Comparison of ENCODE assay signal across 25 cellular contexts in genomic region chr5:150479416-150479815, GRCh38. TPM values are rescaled to one million over a fixed set of nuclear protein-coding genes. Genes with fewer than 3 reads are reported as not detected.
DNase-seq lines count a peak whose midpoint lies in the region; ATAC-seq, FAIRE-seq and TF ChIP-seq lines count a peak whose summit lies in the region.
"Had no signal": no experiment of that assay in that cellular context is flagged by ENCODE, and none has a peak within 500 bp of the region (broad histone marks: within the 10 kb centered on the region; RNA-seq: fewer than 3 reads in every experiment).

No MANE protein-coding gene starts in this region.

- POLR2A ChIA-PET in K562 (lab: Yijun Ruan, JAX): no interaction called here

- H3K9ac ChIP-seq in NT2/D1 (ENCODE audit: insufficient read length, low read depth): peak overlapping the region; percentile 17
- H3K9ac ChIP-seq in K562 (ENCODE audit: insufficient read depth in 1 of 2, low read depth in 2 of 2, low read length in 2 of 2): no peak overlapping the region
- no peak overlapping the region for H3K9ac ChIP-seq in neuronal stem cell (ENCODE audit: low read depth, low read length, poor library complexity)

- no peak overlapping the region for H4K8ac ChIP-seq in neuronal stem cell (ENCODE audit: low read depth, low read length)

- H3K4me2 ChIP-seq in K562 (ENCODE audit: insufficient read depth, low read length) (no peak overlapping the region), neuronal stem cell (ENCODE audit: insufficient read depth, low read length, poor library complexity, severe bottlenecking) (no peak overlapping the region)

- H3K18ac ChIP-seq in neuronal stem cell (ENCODE audit: low read length): no peak overlapping the region

- peak overlapping the region; percentile 17 for H2BK15ac ChIP-seq in neuronal stem cell (ENCODE audit: low read length)

- H3K27me3 ChIP-seq in NT2/D1 (ENCODE audit: insufficient read depth, insufficient read length) (no peaks in the 10 kb centered on the region), K562 (ENCODE audit: control insufficient read depth in 2 of 2, insufficient read depth in 2 of 2, low read length in 2 of 2) (no peaks in the 10 kb centered on the region), neuronal stem cell (ENCODE audit: control insufficient read depth in 3 of 3, insufficient read depth in 3 of 3, low read depth in 1 of 3, low read length in 3 of 3) (no peaks in the 10 kb centered on the region)

- in situ Hi-C loops in K562 (cut with MboI): no loop called here

- H3K27ac ChIP-seq in K562 (ENCODE audit: extremely low read depth, low read depth, low read length): no peak overlapping the region
- H3K27ac ChIP-seq in neuronal stem cell (replicated peaks; ENCODE audit: low read length): no peak overlapping the region
- no peak overlapping the region for H3K27ac ChIP-seq in substantia nigra (ENCODE audit: low read depth, low read length, poor library complexity, severe bottlenecking)
- H3K27ac ChIP-seq: C4-2B, SK-N-MC had no signal

- TF ChIP-seq POLR2A in K562 (conservative IDR thresholded peaks at IDR 0.05): no peak

- TF ChIP-seq CTCF in K562 (IDR thresholded peaks at IDR 0.05 in 2 of 3, conservative IDR thresholded peaks at IDR 0.05 in 1 of 3; ENCODE audit: insufficient read depth in 2 of 3, low read depth in 1 of 3, low read length in 3 of 3): no peak

- H3K4me1 ChIP-seq in NT2/D1 (ENCODE audit: insufficient read depth, insufficient read length) (peaks cover 6% of the 10 kb centered on the region), K562 (replicated peaks in 1 of 2; ENCODE audit: control insufficient read depth in 2 of 2, insufficient read depth in 2 of 2, low read length in 2 of 2) (peaks cover 34 to 37% of the 10 kb centered on the region in 2 experiments), neuronal stem cell (ENCODE audit: control insufficient read depth in 2 of 2, insufficient read depth in 1 of 2, low read depth in 1 of 2, low read length in 2 of 2) (peaks cover 5 to 8% of the 10 kb centered on the region in 2 donors)

- CTCF ChIA-PET in K562 (lab: Yijun Ruan, JAX; ENCODE audit: low intra/inter-chr PET ratio): interaction anchor here (0.7 kb wide), 1 partner anchor 33 kb away, joined by 3 read pairs; no protein-coding TSS in a partner anchor

- no peak overlapping the region for H3K14ac ChIP-seq in neuronal stem cell (ENCODE audit: low read length)

- TF ChIP-seq RAD21 in K562 (CRISPR knock-in tag; conservative IDR thresholded peaks at IDR 0.05 in 1 of 2, IDR thresholded peaks at IDR 0.05 in 1 of 2): no peak

- no peaks in the 10 kb centered on the region for H3K79me2 ChIP-seq in K562 (ENCODE audit: control insufficient read depth, insufficient read depth, low read length)

- no peak overlapping the region for H2BK120ac ChIP-seq in neuronal stem cell (ENCODE audit: low read depth, low read length)

- H4K91ac ChIP-seq in neuronal stem cell (ENCODE audit: low read depth, low read length, poor library complexity): no peak overlapping the region

- H2BK12ac ChIP-seq in neuronal stem cell (ENCODE audit: low read length): no peak overlapping the region

- no peak for DNase-seq in NT2/D1 (ENCODE audit: low read depth, low spot score)
- DNase-seq in K562 (ENCODE audit: extremely low read depth in 1 of 4, low spot score in 3 of 4): no peak
- no peak for DNase-seq in neuronal stem cell (ENCODE audit: low spot score)
- DNase-seq in RPMI8226: no peak
- DNase-seq in substantia nigra (lab: John Stamatoyannopoulos, UW): no peak
- DNase-seq in head of caudate nucleus: no peak
- DNase-seq: CD8-positive, alpha-beta memory T cell; DMS 273 treated with DMSO at 0.1 percent for 48 hours; DMS79 treated with DMSO at 0.1 percent for 48 hours; GF-D8; KBM-7; MV-4-11; NCI-H1105; NCI-H1436 treated with DMSO at 0.1 percent for 48 hours; NCI-H1930; NCI-H446 treated with DMSO at 0.1 percent for 48 hours; NCI-H526; NCI-H82; SHP77 treated with DMSO at 0.1 percent for 48 hours; SW 1271 had no signal

- intact Hi-C loops in K562 (cut with micrococcal nuclease): no loop called here
- intact Hi-C loops in head of caudate nucleus (cut with DNase I): no loop called here

- no peak overlapping the region for H2AK5ac ChIP-seq in neuronal stem cell (ENCODE audit: low read depth, low read length)

- WGBS in K562 (ENCODE audit: insufficient coverage, low coverage, missing lambda C conversion rate): 51% methylated on average over 2 of the region's 2 CpGs
- no CpG with 5 or more reads among the region's 2 CpGs for WGBS in neuronal stem cell (ENCODE audit: extremely low coverage in 2 of 2, insufficient read length in 2 of 2, insufficient replicate concordance in 1 of 2), 2 donors

- H2AFZ ChIP-seq in K562 (ENCODE audit: low read depth, low read length): no peak overlapping the region
- no peak overlapping the region for H2AFZ ChIP-seq in neuronal stem cell (ENCODE audit: low read length)

- H3K79me1 ChIP-seq in neuronal stem cell (ENCODE audit: low read depth, low read length): no peaks in the 10 kb centered on the region

- ATAC-seq in K562: no peak
- ATAC-seq in HG02938 (IDR thresholded peaks at IDR 0.05; ENCODE audit: unreplicated experiment): no peak

- no peak overlapping the region for H3K23ac ChIP-seq in neuronal stem cell (ENCODE audit: low read depth, low read length, poor library complexity)

- H3K9me3 ChIP-seq in NT2/D1 (ENCODE audit: insufficient read depth, low read length) (no peaks in the 10 kb centered on the region), K562 (replicated peaks; ENCODE audit: control insufficient read depth, insufficient read depth, low read depth, low read length) (no peaks in the 10 kb centered on the region), neuronal stem cell (replicated peaks in 1 of 2; ENCODE audit: control insufficient read depth in 2 of 2, insufficient read depth in 1 of 2, low read depth in 1 of 2, low read length in 2 of 2) (no peaks in the 10 kb centered on the region)

- H3K4me3 ChIP-seq in NT2/D1 (ENCODE audit: insufficient read length, low read depth): no peak overlapping the region
- no peak overlapping the region for H3K4me3 ChIP-seq in K562
- no peak overlapping the region for H3K4me3 ChIP-seq in neuronal stem cell (ENCODE audit: low read length in 2 of 2)
- H3K4me3 ChIP-seq: SK-N-MC had no signal

- TF ChIP-seq EP300 in K562 (IDR thresholded peaks at IDR 0.05; ENCODE audit: low read length): no peak

- H3K36me3 ChIP-seq in NT2/D1 (ENCODE audit: insufficient read depth, insufficient read length, low read length): no peaks in the 10 kb centered on the region
- H3K36me3 ChIP-seq in K562 (ENCODE audit: control insufficient read depth, insufficient read depth, low read length): no peaks in the 10 kb centered on the region
- no peaks in the 10 kb centered on the region for H3K36me3 ChIP-seq in neuronal stem cell (replicated peaks in 1 of 2; ENCODE audit: control insufficient read depth in 2 of 2, insufficient read depth in 2 of 2, low read length in 2 of 2)

- H4K20me1 ChIP-seq in K562 (replicated peaks; ENCODE audit: control insufficient read depth, insufficient read depth, low read length): no peaks in the 10 kb centered on the region

- H2BK5ac ChIP-seq in neuronal stem cell (ENCODE audit: low read length): no peak overlapping the region

- BruUV-seq in K562 (replicated peaks; lab: Mats Ljungman, UMichigan): no TSS peak

- no peak overlapping the region for H3K4ac ChIP-seq in neuronal stem cell (ENCODE audit: low read length)

- no peak for FAIRE-seq in K562 (lab: Jason Lieb, UNC)
- FAIRE-seq: GM12892, H54 had no signal

- H3K9me1 ChIP-seq in K562 (ENCODE audit: control insufficient read depth, insufficient read depth, low read length): no peaks in the 10 kb centered on the region

RNA-seq across cellular contexts. Expression of gene NDST1, which starts 28.5 kb away (rescaled TPM):
- total RNA-seq in K562 (2011; cell fraction: chromatin; rRNA removed; ENCODE audit: low replicate concordance): 39.5 and 84.3 TPM in 2 replicates
- total RNA-seq in K562 (2011; cell fraction: nucleolus; rRNA removed): 40.4 and 42.6 TPM in 2 replicates
- total RNA-seq in K562 (2011; cell fraction: nucleoplasm; rRNA removed): 43.0 and 46.6 TPM in 2 replicates
- total RNA-seq in K562 (2014; rRNA removed) (14.0 and 15.3 TPM in 2 replicates), K562 (2014; rRNA removed; fragmentation: Illumina TruSeq; extraction: Trizol) (7.4 and 8.7 TPM in 2 replicates), K562 (2015; rRNA removed; fragmentation: Illumina TruSeq; extraction: Trizol) (9.9 and 11.5 TPM in 2 replicates), K562 (2021) (43.2 and 47.9 TPM in 2 replicates)
- polyA plus RNA-seq in K562 (2011; rRNA removed) (9.7 and 17.1 TPM in 2 replicates), K562 (2014; fragmentation: Illumina TruSeq; extraction: Trizol) (18.4 and 19.9 TPM in 2 replicates), K562 (2014; fragmentation: Nextera tagmentation; extraction: Ambion mirVana) (under 1 TPM; 0.38 to 0.39 TPM), K562 (2014; rRNA removed) (12.0 and 14.1 TPM in 2 replicates)
- 13.1 and 18.3 TPM in 2 replicates for polyA plus RNA-seq in K562 (2011; cell fraction: cytosol; rRNA removed)
- 28.2 and 31.3 TPM in 2 replicates for polyA plus RNA-seq in K562 (2011; cell fraction: nucleus; rRNA removed)
- 14.9 and 22.7 TPM in 2 replicates for polyA plus RNA-seq in K562 (2012)
- polyA minus RNA-seq in K562 (2011; rRNA and poly(A)+ RNA removed): 14.5 and 17.3 TPM in 2 replicates
- polyA minus RNA-seq in K562 (2011; cell fraction: cytosol; rRNA and poly(A)+ RNA removed): 19.3 and 27.4 TPM in 2 replicates
- polyA minus RNA-seq in K562 (2011; cell fraction: nucleus; rRNA and poly(A)+ RNA removed): 12.3 and 21.3 TPM in 2 replicates
- 27.1 TPM for polyA plus RNA-seq in neuronal stem cell (2013, experiment 1 of 2)
- 25.9 TPM for polyA plus RNA-seq in neuronal stem cell (2013, experiment 2 of 2)

RNA-seq across cellular contexts. Expression of gene RPS14, which starts 29.9 kb away (rescaled TPM):
- 265 and 394 TPM in 2 replicates for total RNA-seq in K562 (2011; cell fraction: chromatin; rRNA removed; ENCODE audit: low replicate concordance)
- 818 and 919 TPM in 2 replicates for total RNA-seq in K562 (2011; cell fraction: nucleolus; rRNA removed)
- 1,009 and 1,942 TPM in 2 replicates for total RNA-seq in K562 (2011; cell fraction: nucleoplasm; rRNA removed)
- total RNA-seq in K562 (2014; rRNA removed) (3,004 and 3,238 TPM in 2 replicates), K562 (2014; rRNA removed; fragmentation: Illumina TruSeq; extraction: Trizol) (3,003 and 3,017 TPM in 2 replicates), K562 (2015; rRNA removed; fragmentation: Illumina TruSeq; extraction: Trizol) (2,679 and 2,873 TPM in 2 replicates), K562 (2021) (3,285 and 3,523 TPM in 2 replicates)
- polyA plus RNA-seq in K562 (2011; rRNA removed) (5,983 and 6,751 TPM in 2 replicates), K562 (2014; fragmentation: Illumina TruSeq; extraction: Trizol) (3,907 and 4,185 TPM in 2 replicates), K562 (2014; fragmentation: Nextera tagmentation; extraction: Ambion mirVana) (1,000 to 10,000 TPM; 1,824 to 2,512 TPM), K562 (2014; rRNA removed) (4,384 and 5,321 TPM in 2 replicates)
- 5,490 and 8,746 TPM in 2 replicates for polyA plus RNA-seq in K562 (2011; cell fraction: cytosol; rRNA removed)
- polyA plus RNA-seq in K562 (2011; cell fraction: nucleus; rRNA removed): 1,361 and 2,299 TPM in 2 replicates
- polyA plus RNA-seq in K562 (2012): 4,665 and 5,719 TPM in 2 replicates
- 3,342 and 3,929 TPM in 2 replicates for polyA minus RNA-seq in K562 (2011; rRNA and poly(A)+ RNA removed)
- polyA minus RNA-seq in K562 (2011; cell fraction: cytosol; rRNA and poly(A)+ RNA removed): 682 and 753 TPM in 2 replicates
- 162 and 371 TPM in 2 replicates for polyA minus RNA-seq in K562 (2011; cell fraction: nucleus; rRNA and poly(A)+ RNA removed)
- polyA plus RNA-seq in neuronal stem cell (2013, experiment 1 of 2): 5,106 TPM
- 5,095 TPM for polyA plus RNA-seq in neuronal stem cell (2013, experiment 2 of 2)
